Comparison of ENCODE assay signal across 8 cellular contexts in the genomic region with DNA sequence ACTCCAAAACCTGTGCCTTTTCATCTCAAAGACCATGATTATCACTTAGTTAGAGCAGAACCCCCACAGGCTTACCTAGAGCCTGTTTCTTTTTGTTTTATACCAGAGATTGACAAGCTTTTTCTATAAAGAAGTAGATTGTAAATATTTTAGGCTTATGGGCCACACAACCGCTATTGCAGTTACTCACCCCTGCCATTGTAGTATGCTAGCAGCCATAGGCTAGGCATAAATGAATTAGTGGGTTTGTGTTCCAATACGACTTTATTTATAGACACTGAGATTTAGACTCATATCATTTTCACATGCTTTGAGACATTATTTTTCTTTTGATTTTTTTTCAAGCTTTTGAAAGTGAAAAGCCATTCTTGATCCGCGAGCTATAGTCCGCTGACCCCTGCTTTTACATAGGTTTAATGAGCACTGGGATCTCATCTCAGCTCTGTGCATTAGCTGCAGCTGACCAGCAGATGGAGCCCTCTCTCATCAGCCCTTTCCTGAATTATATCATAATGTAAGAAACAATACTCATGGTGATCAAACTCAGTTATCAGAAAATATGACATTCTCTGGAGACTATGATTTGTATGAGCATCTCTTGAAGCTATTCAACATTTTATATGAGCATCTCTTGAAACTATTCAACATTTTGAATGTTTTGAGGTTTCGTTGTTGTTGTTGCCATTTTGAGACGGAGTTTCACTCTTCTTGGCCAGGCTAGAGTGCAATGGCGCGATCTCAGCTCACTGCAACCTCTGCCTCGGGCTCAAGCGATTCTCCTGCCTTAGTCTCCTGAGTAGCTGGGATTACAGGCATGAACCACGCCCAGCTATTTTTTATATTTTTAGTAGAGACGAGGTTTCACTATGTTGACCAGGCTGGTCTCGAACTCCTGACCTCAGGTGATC.
DNase-seq lines count a peak whose midpoint lies in the region; ATAC-seq and TF ChIP-seq lines count a peak whose summit lies in the region.

No MANE protein-coding gene starts in this region.

- no peaks in the 10 kb centered on the region for H3K36me3 ChIP-seq in BJ (ENCODE audit: control insufficient read depth, insufficient read depth, low read length)
- H3K36me3 ChIP-seq in ascending aorta = no peaks in the 10 kb centered on the region

- H3K9me3 ChIP-seq in ascending aorta = no peaks in the 10 kb centered on the region

- intact Hi-C loops in ascending aorta (cut with DNase I) = loop anchor here (2.0 to 5.0 kb wide), 2 partner anchors 40 to 48 kb away; no protein-coding TSS in a partner anchor

- ATAC-seq in GM18517 (IDR thresholded peaks at IDR 0.05; ENCODE audit: unreplicated experiment) = peak; percentile 72

- no peak overlapping the region for H3K27ac ChIP-seq in HL-60 (replicated peaks)
- H3K27ac ChIP-seq in ascending aorta = peak overlapping the region in 1 of 2 donors; percentile 5

- CTCF ChIA-PET in BJ (lab: Yijun Ruan, JAX) = interaction anchor here (0.6 to 5.9 kb wide), 25 partner anchors 8 to 1930 kb away, joined by 3 to 94 read pairs (median 5); no protein-coding TSS in a partner anchor

- no peaks in the 10 kb centered on the region for H3K4me1 ChIP-seq in ascending aorta

- H3K4me3 ChIP-seq in BJ (ENCODE audit: low read depth, low read length) (no peak overlapping the region), HL-60 (replicated peaks; ENCODE audit: insufficient read depth, low read length) (no peak overlapping the region), ascending aorta (no peak overlapping the region)

- DNase-seq in BJ (ENCODE audit: low read depth) (no peak), HL-60 (ENCODE audit: low read depth in 1 of 2, low spot score in 1 of 2) (peak in 1 of 2 experiments; percentile 27), RPMI8226 (peak; percentile 55), ascending aorta (ENCODE audit: low spot score in 2 of 2) (no peak), hippocampal formation (lab: John Stamatoyannopoulos, UW) (peak; percentile 5 to 15), GOT3 (lab: John Stamatoyannopoulos, UW) (no peak)
- peak; percentile 12 to 17 for DNase-seq in stimulated activated CD4-positive, alpha-beta T cell treated with anti-CD3 and anti-CD28 coated beads, Interleukin-1b, Interleukin-23, amount 100 ng/mL, for 4 hours (ENCODE audit: low read depth in 2 of 2)

- peak; percentile 95 for TF ChIP-seq CTCF in BJ (IDR thresholded peaks at IDR 0.05; ENCODE audit: insufficient read depth, low read depth, low read length)
- TF ChIP-seq CTCF in HL-60 (IDR thresholded peaks at IDR 0.05; ENCODE audit: insufficient read depth, low read length) = peak; percentile 97
- TF ChIP-seq CTCF in ascending aorta (IDR thresholded peaks at IDR 0.05) = peak; percentile 7 to 94 (median 85)

- POLR2A ChIA-PET in BJ (lab: Charles Lee) = no interaction called here

- H3K27me3 ChIP-seq in BJ (ENCODE audit: control insufficient read depth, insufficient read depth, low read length) (no peaks in the 10 kb centered on the region), HL-60 (ENCODE audit: insufficient read depth, poor library complexity, severe bottlenecking) (no peaks in the 10 kb centered on the region), ascending aorta (no peaks in the 10 kb centered on the region)

Comparison
In these comparisons a context has a peak if more than half of its experiments do, and no peak if none do; other contexts are left out.
1. DNase-seq: peak in RPMI8226 (single experiment), hippocampal formation (2 of 2) and stimulated activated CD4-positive, alpha-beta T cell treated with anti-CD3 and anti-CD28 coated beads, Interleukin-1b, Interleukin-23, amount 100 ng/mL, for 4 hours (2 of 2); none in BJ (single experiment), ascending aorta (0 of 2) and GOT3 (single experiment).
2. Peak in every context shown above with its lines, with median percentiles within 50 percentile points of each other: CTCF ChIP-seq.